Comparison of ENCODE assay signal across 25 cellular contexts in the genomic region with DNA sequence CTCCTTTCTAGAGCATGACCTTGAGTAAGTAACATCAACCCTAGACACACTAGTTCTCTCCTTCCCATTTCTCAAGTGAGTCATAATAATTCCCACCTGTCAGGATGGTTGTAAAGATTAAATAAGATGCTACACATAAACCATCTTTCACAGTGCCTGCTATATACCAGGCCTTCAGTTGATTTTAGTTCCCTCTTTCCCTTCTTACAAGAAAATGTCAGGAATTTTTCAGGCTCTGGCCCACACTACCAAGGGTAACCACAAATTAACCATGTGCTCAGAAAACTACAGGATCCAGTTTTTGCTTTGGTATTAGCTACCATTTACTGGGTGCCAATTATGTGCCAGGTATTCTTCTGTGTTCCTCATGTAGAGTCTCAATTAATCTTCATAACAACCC.
"Had no signal": no experiment of that assay in that cellular context is flagged by ENCODE, and none has a peak within 500 bp of the region (broad histone marks: within the 10 kb centered on the region; RNA-seq: fewer than 3 reads in every experiment).

No MANE protein-coding gene starts in this region.

- H3K4me1 Mint-ChIP-seq: activated CD4-positive, alpha-beta T cell treated with anti-CD3 and anti-CD28 coated beads for 36 hours; activated naive CD8-positive, alpha-beta T cell treated with anti-CD3 and anti-CD28 coated beads for 36 hours; central memory CD8-positive, alpha-beta T cell had no signal

- H3K9me3 Mint-ChIP-seq: activated naive CD4-positive, alpha-beta T cell treated with anti-CD3 and anti-CD28 coated beads for 36 hours; activated naive CD8-positive, alpha-beta T cell treated with anti-CD3 and anti-CD28 coated beads for 36 hours; central memory CD8-positive, alpha-beta T cell; nephron had no signal

- H3K27ac Mint-ChIP-seq: activated CD4-positive, alpha-beta T cell treated with anti-CD3 and anti-CD28 coated beads for 36 hours; activated naive CD4-positive, alpha-beta T cell treated with anti-CD3 and anti-CD28 coated beads for 36 hours; activated naive CD8-positive, alpha-beta T cell treated with anti-CD3 and anti-CD28 coated beads for 36 hours; nephron had no signal

- H3K27me3 Mint-ChIP-seq: activated CD4-positive, alpha-beta T cell treated with anti-CD3 and anti-CD28 coated beads for 36 hours; activated naive CD8-positive, alpha-beta T cell treated with anti-CD3 and anti-CD28 coated beads for 36 hours; central memory CD8-positive, alpha-beta T cell had no signal

- H3K9me3 ChIP-seq: esophagus muscularis mucosa, gastrocnemius medialis, left ventricle myocardium inferior, tibial nerve had no signal

- H3K4me3 ChIP-seq: esophagus muscularis mucosa, gastrocnemius medialis, hepatocyte, left ventricle myocardium inferior, lung, tibial nerve had no signal

- ATAC-seq: activated CD4-positive, alpha-beta T cell treated with anti-CD3 and anti-CD28 coated beads for 36 hours; gastrocnemius medialis had no signal

- FAIRE-seq: colon, urothelium cell line had no signal

- H3K4me3 Mint-ChIP-seq: activated CD4-positive, alpha-beta T cell treated with anti-CD3 and anti-CD28 coated beads for 36 hours; activated naive CD4-positive, alpha-beta T cell treated with anti-CD3 and anti-CD28 coated beads for 36 hours; activated naive CD8-positive, alpha-beta T cell treated with anti-CD3 and anti-CD28 coated beads for 36 hours; central memory CD8-positive, alpha-beta T cell; nephron had no signal

- H3K27me3 ChIP-seq: esophagus muscularis mucosa, gastrocnemius medialis, hepatocyte, tibial nerve had no signal

- DNase-seq: activated CD4-positive, alpha-beta T cell treated with anti-CD3 and anti-CD28 coated beads for 36 hours; activated CD4-positive, CD25-positive, alpha-beta regulatory T cell; activated effector memory CD4-positive, alpha-beta T cell treated with Interleukin-2 at 50 U/mL for 16 hours; activated naive CD4-positive, alpha-beta T cell treated with anti-CD3 and anti-CD28 coated beads for 36 hours; activated naive CD8-positive, alpha-beta T cell treated with anti-CD3 and anti-CD28 coated beads for 36 hours; activated T-cell treated with anti-CD3 and anti-CD28 coated beads for 4 hours; amniotic stem cell; dermis blood vessel endothelial cell; effector CD4-positive, alpha-beta T cell; gastrocnemius medialis; glutamatergic neuron; islet precursor cell; left ventricle myocardium inferior; posterior cingulate gyrus; right cardiac atrium; stimulated activated CD4-positive, alpha-beta T cell treated with anti-CD3 and anti-CD28 coated beads, Interleukin-2, amount 100 ng/mL, for 48 hours; stimulated activated naive CD4-positive, alpha-beta T cell treated with Interleukin-2 at 50 U/mL for 16 hours had no signal

- H3K27ac ChIP-seq: esophagus muscularis mucosa, gastrocnemius medialis, hepatocyte, tibial nerve had no signal

- H3K36me3 Mint-ChIP-seq: activated naive CD8-positive, alpha-beta T cell treated with anti-CD3 and anti-CD28 coated beads for 36 hours had no signal

- H2AFZ ChIP-seq: hepatocyte had no signal

- H3K79me2 ChIP-seq: hepatocyte had no signal

- H3K4me2 ChIP-seq: hepatocyte had no signal

- H3K36me3 ChIP-seq: esophagus muscularis mucosa, gastrocnemius medialis, left ventricle myocardium inferior, tibial nerve had no signal

- H3K4me1 ChIP-seq: esophagus muscularis mucosa, gastrocnemius medialis, tibial nerve had no signal
